Comparison of ENCODE assay signal across 1 cellular context in genomic region chr2:61758991-61759390, GRCh38.
TF ChIP-seq lines count a peak whose summit lies in the region.

No MANE protein-coding gene starts in this region.

TF ChIP-seq in A549, 52 proteins besides CTCF, POLR2A, EP300 and RAD21 (continued from another document):
- no peak for TF ChIP-seq USF2 (IDR thresholded peaks at IDR 0.05)
- peak; percentile 80 for TF ChIP-seq HES2 (IDR thresholded peaks at IDR 0.05)
- TF ChIP-seq MYC (IDR thresholded peaks at IDR 0.05; ENCODE audit: borderline replicate concordance, low read length) = no peak
- no peak for TF ChIP-seq BHLHE40 (IDR thresholded peaks at IDR 0.05; ENCODE audit: low read depth, low read length)
- peak; percentile 41; the same call in 1 of the 2 replicates for TF ChIP-seq FOSL2 (IDR thresholded peaks at IDR 0.05)
- TF ChIP-seq FOSL2 (CRISPR knock-in tag; IDR thresholded peaks at IDR 0.05) = no peak
- TF ChIP-seq KDM5A (IDR thresholded peaks at IDR 0.05) = no peak
- no peak for TF ChIP-seq CHD4 (IDR thresholded peaks at IDR 0.05; ENCODE audit: borderline replicate concordance)
- no peak; the same call in 2 of the 3 replicates for TF ChIP-seq SMC3 (IDR thresholded peaks at IDR 0.05)
